ENCODE assay signal across 8 cellular contexts in genomic region chr11:8911040-8911823, GRCh38.
A peak's percentile ranks its signal among the peaks of the same experiment; 100 is the strongest.
DNase-seq lines count a peak whose midpoint lies in the region; ATAC-seq and TF ChIP-seq lines count a peak whose summit lies in the region.

TSS of gene AKIP1 (plus strand) at chr11:8911189. CDS start at chr11:8911450, 261 bp downstream.

- TF ChIP-seq CTCF in choroid plexus epithelial cell (conservative IDR thresholded peaks at IDR 0.05; ENCODE audit: low read depth, low read length), result no peak

- peak; percentile 81 for ATAC-seq in HG03442 (IDR thresholded peaks at IDR 0.05; ENCODE audit: unreplicated experiment)

- TF ChIP-seq POLR2A in GM19099 (IDR thresholded peaks at IDR 0.05; ENCODE audit: extremely low read depth, insufficient read length, low read depth), result peak; percentile 78

- DNase-seq in AG20443 (ENCODE audit: low spot score) (peak; percentile 97), NCI-H524 (lab: John Stamatoyannopoulos, UW) (peak; percentile 94 to 96), choroid plexus epithelial cell (ENCODE audit: low read depth) (peak; percentile 97), kidney glomerular epithelial cell (lab: John Stamatoyannopoulos, UW) (peak; percentile 85)
- peak; percentile 72 to 74 for DNase-seq in activated CD4-positive, alpha-beta T cell treated with anti-CD3 and anti-CD28 coated beads for 4 hours
- DNase-seq in stimulated activated CD4-positive, alpha-beta T cell treated with anti-CD3 and anti-CD28 coated beads, Interleukin-15, amount 100 ng/mL, for 48 hours (ENCODE audit: low read depth in 2 of 2), result peak; percentile 78 to 80

- peak within 1 kb of the TSS; percentile 87 for H3K4me3 ChIP-seq in choroid plexus epithelial cell (ENCODE audit: low read depth, low read length)

Comparison
In these comparisons a context has a peak if more than half of its experiments do, and no peak if none do; other contexts are left out.
1. Peak in every context shown above with its lines: DNase-seq, ATAC-seq and H3K4me3 ChIP-seq.